In genomic region chr1:184604152-184604900, GRCh38 we compare ENCODE assay signal across 28 cellular contexts.
DNase-seq lines count a peak whose midpoint lies in the region; ATAC-seq, FAIRE-seq and TF ChIP-seq lines count a peak whose summit lies in the region.
"Had no signal": no experiment of that assay in that cellular context is flagged by ENCODE, and none has a peak within 500 bp of the region (broad histone marks: within the 10 kb centered on the region; RNA-seq: fewer than 3 reads in every experiment).

No MANE protein-coding gene starts in this region.

- H3K36me3 ChIP-seq in esophagus muscularis mucosa (peaks cover 0 to 6% (median 2%) of the 10 kb centered on the region in 4 donors), psoas muscle (ENCODE audit: insufficient read depth in 1 of 2, low read depth in 1 of 2) (peaks cover 0 to 49% of the 10 kb centered on the region in 2 donors)
- H3K36me3 ChIP-seq: BE2C, SJSA1 had no signal

- H3K4me3 ChIP-seq in esophagus muscularis mucosa = no peak overlapping the region
- no peak overlapping the region for H3K4me3 ChIP-seq in psoas muscle
- H3K4me3 ChIP-seq: MG63, PC-9, SJSA1 had no signal

- H3K27me3 ChIP-seq in esophagus muscularis mucosa (no peaks in the 10 kb centered on the region), psoas muscle (ENCODE audit: insufficient read depth in 3 of 3, low read length in 2 of 3) (no peaks in the 10 kb centered on the region)
- H3K27me3 ChIP-seq: BE2C, MG63, SJSA1 had no signal

- peak; percentile 37 for DNase-seq in NOMO-1 treated with DMSO at 0.1 percent for 48 hours (lab: John Stamatoyannopoulos, UW; ENCODE audit: unreplicated experiment)
- DNase-seq in NOMO-1 treated with dmso at 0.1 percent for 144 hours (lab: John Stamatoyannopoulos, UW; ENCODE audit: unreplicated experiment) = no peak
- DNase-seq in GM12892 (ENCODE audit: insufficient read length) = no peak
- DNase-seq in RKO (ENCODE audit: low spot score) = peak; percentile 17
- peak; percentile 24 for DNase-seq in esophagus muscularis mucosa (ENCODE audit: extremely low spot score)
- DNase-seq in NCI-H446 treated with DMSO at 0.1 percent for 48 hours (lab: John Stamatoyannopoulos, UW) = no peak
- no peak for DNase-seq in caudate nucleus (lab: John Stamatoyannopoulos, UW)
- DNase-seq in psoas muscle = no peak
- DNase-seq: 8988T; ACHN; BE2C; CD8-positive, alpha-beta memory T cell; DMS 273 treated with DMSO at 0.1 percent for 48 hours; DMS79; GF-D8; KBM-7; MG63; NCI-H1694; NCI-H2029 treated with DMSO at 0.1 percent for 48 hours; NCI-H226; NCI-H510A treated with DMSO at 0.1 percent for 48 hours; NCI-H748 treated with DMSO at 0.1 percent for 48 hours; PC-9; Right ventricle myocardium superior; RPMI8226 had no signal

- H3K4me1 ChIP-seq in esophagus muscularis mucosa (peaks cover 11 to 35% (median 27%) of the 10 kb centered on the region in 4 donors), psoas muscle (no peaks in the 10 kb centered on the region)
- H3K4me1 ChIP-seq: SJSA1 had no signal

- H3K27ac ChIP-seq in esophagus muscularis mucosa (replicated peaks in 1 of 4) (no peak overlapping the region), caudate nucleus (ENCODE audit: low read depth, low read length) (no peak overlapping the region), psoas muscle (no peak overlapping the region)
- H3K27ac ChIP-seq: PC-9, SJSA1 had no signal

- intact Hi-C loops in esophagus muscularis mucosa (cut with DNase I) (no loop called here), psoas muscle (cut with DNase I) (no loop called here)

- TF ChIP-seq CTCF in esophagus muscularis mucosa (IDR thresholded peaks at IDR 0.05) = no peak
- TF ChIP-seq CTCF in psoas muscle (IDR thresholded peaks at IDR 0.05) = no peak

- WGBS in esophagus muscularis mucosa = 84% methylated on average over 3 of the region's 3 CpGs
- WGBS in psoas muscle, 3 donors = 56 to 67% (median 60%) methylated on average over 3 of the region's 3 CpGs

- TF ChIP-seq POLR2A in GM12892 (IDR thresholded peaks at IDR 0.05; ENCODE audit: low read depth, low read length) (no peak), esophagus muscularis mucosa (IDR thresholded peaks at IDR 0.05; ENCODE audit: low read depth) (no peak)

- ATAC-seq in psoas muscle = no peak
- ATAC-seq: HCT116 had no signal

- TF ChIP-seq EP300 in esophagus muscularis mucosa (IDR thresholded peaks at IDR 0.05) = no peak

- FAIRE-seq in GM12892 (lab: Jason Lieb, UNC) = peak; percentile 33
- FAIRE-seq: GM12891 had no signal

- H3K9me3 ChIP-seq in esophagus muscularis mucosa (no peaks in the 10 kb centered on the region), psoas muscle (no peaks in the 10 kb centered on the region)
- H3K9me3 ChIP-seq: BE2C, MG63, SJSA1 had no signal

Comparison
In these comparisons a context has a peak if more than half of its experiments do, and no peak if none do; other contexts are left out.
1. DNase-seq: peak in NOMO-1 treated with DMSO at 0.1 percent for 48 hours (single experiment), RKO (single experiment) and esophagus muscularis mucosa (single experiment); none in NOMO-1 treated with dmso at 0.1 percent for 144 hours (single experiment), GM12892 (single experiment), NCI-H446 treated with DMSO at 0.1 percent for 48 hours (single experiment), caudate nucleus (0 of 61) and psoas muscle (0 of 2).